8 cellular contexts compared by ENCODE assay signal in the genomic region with DNA sequence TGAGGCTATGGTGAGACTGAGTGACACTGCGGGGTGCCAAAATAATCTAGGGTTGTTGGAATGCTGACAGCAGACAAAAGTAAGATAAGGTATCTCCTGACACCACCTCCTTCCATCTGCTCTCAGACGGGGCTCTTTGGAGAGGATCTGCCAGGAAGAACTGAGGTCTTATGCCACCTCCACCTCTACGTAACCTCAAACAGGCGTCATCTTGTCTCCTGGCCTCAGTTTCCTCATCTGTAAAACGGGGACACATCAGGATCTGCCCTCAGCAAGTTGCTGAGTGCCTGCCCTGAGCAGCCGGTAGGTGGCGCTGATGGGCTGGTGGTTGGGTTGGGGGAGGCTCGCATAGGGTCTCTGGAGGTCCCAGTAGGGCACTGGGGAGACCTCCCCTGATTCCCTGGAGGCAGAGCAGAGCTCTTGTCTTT. TPM values are rescaled to one million over a fixed set of nuclear protein-coding genes. Genes with fewer than 3 reads are reported as not detected.
A peak's percentile ranks its signal among the peaks of the same experiment; 100 is the strongest.
DNase-seq lines count a peak whose midpoint lies in the region; ATAC-seq and TF ChIP-seq lines count a peak whose summit lies in the region.

No MANE protein-coding gene starts in this region.

- peaks cover 14% of the 10 kb centered on the region for H3F3A ChIP-seq in SK-N-SH (replicated peaks; ENCODE audit: insufficient read depth)

- H4K20me1 ChIP-seq in SK-N-SH (ENCODE audit: insufficient read depth) = no peaks in the 10 kb centered on the region

- H3K4me1 Mint-ChIP-seq in effector memory CD8-positive, alpha-beta T cell (ENCODE audit: low read depth in 2 of 2) = peaks cover 17 to 21% of the 10 kb centered on the region in 2 donors

- H3K36me3 ChIP-seq in SK-N-SH (replicated peaks in 1 of 2; ENCODE audit: control insufficient read depth in 1 of 2, insufficient read depth in 2 of 2, low read length in 1 of 2) (no peaks in the 10 kb centered on the region), gastrocnemius medialis (no peaks in the 10 kb centered on the region)

- H3K9me2 ChIP-seq in SK-N-SH = no peaks in the 10 kb centered on the region

- no peaks in the 10 kb centered on the region for H3K79me2 ChIP-seq in SK-N-SH (ENCODE audit: insufficient read depth)

- no peak overlapping the region for H3K27ac ChIP-seq in SK-N-SH (ENCODE audit: low read depth in 2 of 2, low read length in 1 of 2)
- H3K27ac ChIP-seq in gastrocnemius medialis = no peak overlapping the region

- H3K27me3 ChIP-seq in SK-N-SH (ENCODE audit: insufficient read depth) = no peaks in the 10 kb centered on the region
- no peaks in the 10 kb centered on the region for H3K27me3 ChIP-seq in gastrocnemius medialis

- peaks cover 9% of the 10 kb centered on the region for H3K36me3 Mint-ChIP-seq in effector memory CD8-positive, alpha-beta T cell (ENCODE audit: insufficient read depth)

- POLR2A ChIA-PET in SK-N-SH (lab: Yijun Ruan, JAX) = no interaction called here

- H3K4me3 ChIP-seq in SK-N-SH (ENCODE audit: low read depth in 2 of 2, low read length in 1 of 2) (peak overlapping the region in 1 of 2 experiments; percentile 16; a peak in 1 of 4 replicates), gastrocnemius medialis (no peak overlapping the region)

- no peak for ATAC-seq in SK-N-SH treated with all-trans-retinoic acid at 6 μM for 48 hours
- no peak for ATAC-seq in effector memory CD8-positive, alpha-beta T cell (replicated peaks)
- ATAC-seq in gastrocnemius medialis = no peak
- ATAC-seq in GM18909 (IDR thresholded peaks at IDR 0.05; ENCODE audit: poor library complexity, unreplicated experiment) = no peak

- no peak overlapping the region for H3K27ac Mint-ChIP-seq in effector memory CD8-positive, alpha-beta T cell

- peaks cover 0 to 6% of the 10 kb centered on the region in 2 donors for H3K27me3 Mint-ChIP-seq in effector memory CD8-positive, alpha-beta T cell

- H3K4me1 ChIP-seq in SK-N-SH (ENCODE audit: control insufficient read depth in 1 of 2, insufficient read depth in 2 of 2, low read depth in 1 of 2, low read length in 1 of 2) = peaks cover 6 to 10% of the 10 kb centered on the region in 2 experiments; a peak in 2 of 4 replicates
- H3K4me1 ChIP-seq in gastrocnemius medialis = peaks cover 7 to 11% of the 10 kb centered on the region in 2 donors

- no peak overlapping the region for H2AFZ ChIP-seq in SK-N-SH (ENCODE audit: low read depth)

- no peak for DNase-seq in SK-N-SH
- peak; percentile 45 to 52 for DNase-seq in activated CD4-positive, alpha-beta T cell treated with anti-CD3 and anti-CD28 coated beads, Interleukin-2, amount 50 U/mL, for 4 hours
- DNase-seq in effector memory CD8-positive, alpha-beta T cell = peak; percentile 52 to 56 (median 53)
- no peak for DNase-seq in gastrocnemius medialis
- no peak for DNase-seq in NCI-H510A (lab: John Stamatoyannopoulos, UW)
- DNase-seq in H4 (ENCODE audit: low spot score) = no peak

- TF ChIP-seq EP300 in SK-N-SH (IDR thresholded peaks at IDR 0.05; ENCODE audit: borderline replicate concordance in 1 of 2, low read depth in 1 of 2, low read length in 1 of 2) = no peak

- intact Hi-C loops in gastrocnemius medialis (cut with DNase I; ENCODE audit: low total_unique reads) = loop anchor here (5.0 to 10.0 kb wide), 2 partner anchors 153 to 350 kb away; a partner anchor contains a TSS

- no peak overlapping the region for H3K9ac ChIP-seq in SK-N-SH

- H3K9me3 ChIP-seq in SK-N-SH = no peaks in the 10 kb centered on the region
- no peaks in the 10 kb centered on the region for H3K9me3 ChIP-seq in gastrocnemius medialis

- no peak overlapping the region for H3K4me2 ChIP-seq in SK-N-SH

- peak; percentile 53 for TF ChIP-seq RAD21 in SK-N-SH (IDR thresholded peaks at IDR 0.05; ENCODE audit: low read length)

- no peak overlapping the region for H3K4me3 Mint-ChIP-seq in effector memory CD8-positive, alpha-beta T cell

- peak; percentile 71 for TF ChIP-seq CTCF in SK-N-SH (IDR thresholded peaks at IDR 0.05)
- peak in 4 of 5 experiments; percentile 51 to 62 (median 56) for TF ChIP-seq CTCF in gastrocnemius medialis (IDR thresholded peaks at IDR 0.05 in 4 of 5, conservative IDR thresholded peaks at IDR 0.05 in 1 of 5)

- CTCF ChIA-PET in SK-N-SH (lab: Yijun Ruan, JAX) = interaction anchor here (0.7 kb wide), 1 partner anchor 157 kb away, joined by 3 read pairs; no protein-coding TSS in a partner anchor

- 36% methylated on average over 8 of the region's 8 CpGs for whole genome bisulfite sequencing in SK-N-SH (ENCODE audit: low lambda C conversion rate)

- H3K9me3 Mint-ChIP-seq in effector memory CD8-positive, alpha-beta T cell = peaks cover 0 to 2% of the 10 kb centered on the region in 2 donors

- in situ Hi-C loops in gastrocnemius medialis (cut with MboI; ENCODE audit: low sequenced_read_pairs in 4 of 4) = loop anchor here in 1 of 4 donors (25.0 kb wide), 1 partner anchor 345 kb away; a partner anchor contains a TSS

- no peak for TF ChIP-seq POLR2A in gastrocnemius medialis (IDR thresholded peaks at IDR 0.05)

TF ChIP-seq in SK-N-SH, 30 proteins besides CTCF, POLR2A, EP300 and RAD21:
- no peak for TF ChIP-seq ELF1 (IDR thresholded peaks at IDR 0.05)
- peak; percentile 55 for TF ChIP-seq SMC3 (IDR thresholded peaks at IDR 0.05; ENCODE audit: low read depth, low read length)

TF ChIP-seq in SK-N-SH treated with all-trans-retinoic acid at 6 μM for 48 hours, 23 proteins besides CTCF, POLR2A, EP300 and RAD21 (continues in another document):
- TF ChIP-seq, protein P1, sequence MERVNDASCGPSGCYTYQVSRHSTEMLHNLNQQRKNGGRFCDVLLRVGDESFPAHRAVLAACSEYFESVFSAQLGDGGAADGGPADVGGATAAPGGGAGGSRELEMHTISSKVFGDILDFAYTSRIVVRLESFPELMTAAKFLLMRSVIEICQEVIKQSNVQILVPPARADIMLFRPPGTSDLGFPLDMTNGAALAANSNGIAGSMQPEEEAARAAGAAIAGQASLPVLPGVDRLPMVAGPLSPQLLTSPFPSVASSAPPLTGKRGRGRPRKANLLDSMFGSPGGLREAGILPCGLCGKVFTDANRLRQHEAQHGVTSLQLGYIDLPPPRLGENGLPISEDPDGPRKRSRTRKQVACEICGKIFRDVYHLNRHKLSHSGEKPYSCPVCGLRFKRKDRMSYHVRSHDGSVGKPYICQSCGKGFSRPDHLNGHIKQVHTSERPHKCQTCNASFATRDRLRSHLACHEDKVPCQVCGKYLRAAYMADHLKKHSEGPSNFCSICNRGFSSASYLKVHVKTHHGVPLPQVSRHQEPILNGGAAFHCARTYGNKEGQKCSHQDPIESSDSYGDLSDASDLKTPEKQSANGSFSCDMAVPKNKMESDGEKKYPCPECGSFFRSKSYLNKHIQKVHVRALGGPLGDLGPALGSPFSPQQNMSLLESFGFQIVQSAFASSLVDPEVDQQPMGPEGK (CRISPR knock-in tag; IDR thresholded peaks at IDR 0.05; ENCODE audit: borderline replicate concordance) = no peak
- no peak for TF ChIP-seq CSDC2 (CRISPR knock-in tag; IDR thresholded peaks at IDR 0.05)
- TF ChIP-seq, protein P2, sequence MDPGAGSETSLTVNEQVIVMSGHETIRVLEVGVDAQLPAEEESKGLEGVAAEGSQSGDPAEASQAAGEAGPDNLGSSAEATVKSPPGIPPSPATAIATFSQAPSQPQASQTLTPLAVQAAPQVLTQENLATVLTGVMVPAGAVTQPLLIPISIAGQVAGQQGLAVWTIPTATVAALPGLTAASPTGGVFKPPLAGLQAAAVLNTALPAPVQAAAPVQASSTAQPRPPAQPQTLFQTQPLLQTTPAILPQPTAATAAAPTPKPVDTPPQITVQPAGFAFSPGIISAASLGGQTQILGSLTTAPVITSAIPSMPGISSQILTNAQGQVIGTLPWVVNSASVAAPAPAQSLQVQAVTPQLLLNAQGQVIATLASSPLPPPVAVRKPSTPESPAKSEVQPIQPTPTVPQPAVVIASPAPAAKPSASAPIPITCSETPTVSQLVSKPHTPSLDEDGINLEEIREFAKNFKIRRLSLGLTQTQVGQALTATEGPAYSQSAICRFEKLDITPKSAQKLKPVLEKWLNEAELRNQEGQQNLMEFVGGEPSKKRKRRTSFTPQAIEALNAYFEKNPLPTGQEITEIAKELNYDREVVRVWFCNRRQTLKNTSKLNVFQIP (CRISPR knock-in tag; IDR thresholded peaks at IDR 0.05; ENCODE audit: borderline replicate concordance, low read depth) = no peak
- no peak for TF ChIP-seq ZNF565 (CRISPR knock-in tag; conservative IDR thresholded peaks at IDR 0.05; ENCODE audit: low read depth)
- no peak for TF ChIP-seq TCF4 (CRISPR knock-in tag; IDR thresholded peaks at IDR 0.05; ENCODE audit: borderline replicate concordance)
- no peak for TF ChIP-seq SNAI2 (CRISPR knock-in tag; IDR thresholded peaks at IDR 0.05)
- no peak for TF ChIP-seq GLIS3 (CRISPR knock-in tag; IDR thresholded peaks at IDR 0.05)
- TF ChIP-seq, protein P3, sequence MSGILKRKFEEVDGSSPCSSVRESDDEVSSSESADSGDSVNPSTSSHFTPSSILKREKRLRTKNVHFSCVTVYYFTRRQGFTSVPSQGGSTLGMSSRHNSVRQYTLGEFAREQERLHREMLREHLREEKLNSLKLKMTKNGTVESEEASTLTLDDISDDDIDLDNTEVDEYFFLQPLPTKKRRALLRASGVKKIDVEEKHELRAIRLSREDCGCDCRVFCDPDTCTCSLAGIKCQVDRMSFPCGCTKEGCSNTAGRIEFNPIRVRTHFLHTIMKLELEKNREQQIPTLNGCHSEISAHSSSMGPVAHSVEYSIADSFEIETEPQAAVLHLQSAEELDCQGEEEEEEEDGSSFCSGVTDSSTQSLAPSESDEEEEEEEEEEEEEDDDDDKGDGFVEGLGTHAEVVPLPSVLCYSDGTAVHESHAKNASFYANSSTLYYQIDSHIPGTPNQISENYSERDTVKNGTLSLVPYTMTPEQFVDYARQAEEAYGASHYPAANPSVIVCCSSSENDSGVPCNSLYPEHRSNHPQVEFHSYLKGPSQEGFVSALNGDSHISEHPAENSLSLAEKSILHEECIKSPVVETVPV (CRISPR knock-in tag; IDR thresholded peaks at IDR 0.05) = no peak
- TF ChIP-seq ZFP3 (CRISPR knock-in tag; IDR thresholded peaks at IDR 0.05) = no peak
- TF ChIP-seq ARNTL (CRISPR knock-in tag; IDR thresholded peaks at IDR 0.05; ENCODE audit: borderline replicate concordance, low read depth) = no peak

RNA-seq across cellular contexts. Expression of a gene that starts 1.7 kb away (rescaled TPM):
- polyA plus RNA-seq in SK-N-SH (2012; rRNA removed) = 3.0 and 3.6 TPM in 2 replicates
- 1.4 and 1.6 TPM in 2 replicates for polyA plus RNA-seq in SK-N-SH (2012; cell fraction: cytosol; rRNA removed)
- 7.8 and 9.9 TPM in 2 replicates for polyA plus RNA-seq in SK-N-SH (2012; cell fraction: nucleus; rRNA removed)
- total RNA-seq in gastrocnemius medialis = 1 to 10 TPM in 1 of 4 donors, not detected in 3; 1.1 TPM
- total RNA-seq in H4 (2014; rRNA removed; shearing (Covaris generic)) = 2.2 TPM in 1 of 2 replicates, not detected in the other

Comparison
In these comparisons a context has a peak if more than half of its experiments do, and no peak if none do; other contexts are left out.
1. DNase-seq: peak in activated CD4-positive, alpha-beta T cell treated with anti-CD3 and anti-CD28 coated beads, Interleukin-2, amount 50 U/mL, for 4 hours (2 of 2) and effector memory CD8-positive, alpha-beta T cell (3 of 3); none in SK-N-SH (single experiment), gastrocnemius medialis (0 of 2), NCI-H510A (single experiment) and H4 (single experiment).